In the genomic region with DNA sequence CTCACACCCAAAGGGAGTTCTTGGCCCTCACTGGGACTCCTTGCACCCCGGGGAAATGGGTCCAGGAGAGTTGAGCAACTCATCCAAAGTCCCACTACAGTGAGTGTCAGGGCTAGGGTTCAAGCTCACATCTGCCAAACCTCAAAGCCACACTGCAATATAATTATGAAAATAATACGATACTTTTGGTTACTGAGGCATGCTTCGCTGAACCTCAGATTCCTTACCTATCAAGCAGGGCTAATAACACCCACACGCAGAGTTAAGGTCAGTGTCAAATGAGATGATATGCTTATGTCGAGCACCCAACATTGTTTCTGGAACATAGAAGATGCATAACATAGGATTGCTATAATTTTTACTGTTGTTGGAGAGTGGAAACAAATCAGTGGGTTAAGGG, we compare ENCODE assay signal across 17 cellular contexts.
"Had no signal": no experiment of that assay in that cellular context is flagged by ENCODE, and none has a peak within 500 bp of the region (broad histone marks: within the 10 kb centered on the region; RNA-seq: fewer than 3 reads in every experiment).

No MANE protein-coding gene starts in this region.

- H3K27ac ChIP-seq: neutrophil, SJCRH30 had no signal

- H3K9me3 ChIP-seq: breast epithelium, left ventricle myocardium inferior, neutrophil, SJCRH30 had no signal

- DNase-seq: activated CD4-positive, alpha-beta T cell treated with anti-CD3 and anti-CD28 coated beads for 36 hours; activated CD8-positive, alpha-beta T cell treated with anti-CD3 and anti-CD28 coated beads for 36 hours; activated gamma-delta T cell; activated naive CD8-positive, alpha-beta T cell treated with anti-CD3 and anti-CD28 coated beads for 36 hours; activated T-cell treated with anti-CD3 and anti-CD28 coated beads, Interleukin-2, amount 50 U/mL, for 48 hours; erythroblast; hippocampal formation; left ventricle myocardium inferior; natural killer cell; posterior cingulate gyrus; SJCRH30; stimulated activated naive CD8-positive, alpha-beta T cell treated with anti-CD3 and anti-CD28 coated beads, Interleukin-15, amount 100 ng/mL, for 72 hours; T-helper 2 cell had no signal

- H3K27ac Mint-ChIP-seq: activated CD4-positive, alpha-beta T cell treated with anti-CD3 and anti-CD28 coated beads for 36 hours; activated CD8-positive, alpha-beta T cell treated with anti-CD3 and anti-CD28 coated beads for 36 hours; activated naive CD8-positive, alpha-beta T cell treated with anti-CD3 and anti-CD28 coated beads for 36 hours; memory B cell; natural killer cell; stimulated activated naive CD8-positive, alpha-beta T cell treated with anti-CD3 and anti-CD28 coated beads, Interleukin-15, amount 100 ng/mL, for 72 hours had no signal

- H3K4me3 Mint-ChIP-seq: activated CD4-positive, alpha-beta T cell treated with anti-CD3 and anti-CD28 coated beads for 36 hours; activated CD8-positive, alpha-beta T cell treated with anti-CD3 and anti-CD28 coated beads for 36 hours; activated naive CD8-positive, alpha-beta T cell treated with anti-CD3 and anti-CD28 coated beads for 36 hours; memory B cell; natural killer cell; stimulated activated naive CD8-positive, alpha-beta T cell treated with anti-CD3 and anti-CD28 coated beads, Interleukin-15, amount 100 ng/mL, for 72 hours; type B pancreatic cell had no signal

- H3K36me3 Mint-ChIP-seq: activated naive CD8-positive, alpha-beta T cell treated with anti-CD3 and anti-CD28 coated beads for 36 hours; memory B cell; natural killer cell; type B pancreatic cell had no signal

- H3K9me3 Mint-ChIP-seq: activated CD8-positive, alpha-beta T cell treated with anti-CD3 and anti-CD28 coated beads for 36 hours; activated naive CD8-positive, alpha-beta T cell treated with anti-CD3 and anti-CD28 coated beads for 36 hours; memory B cell; natural killer cell; stimulated activated naive CD8-positive, alpha-beta T cell treated with anti-CD3 and anti-CD28 coated beads, Interleukin-15, amount 100 ng/mL, for 72 hours; type B pancreatic cell had no signal

- ATAC-seq: activated CD4-positive, alpha-beta T cell treated with anti-CD3 and anti-CD28 coated beads for 36 hours; activated CD8-positive, alpha-beta T cell treated with anti-CD3 and anti-CD28 coated beads for 36 hours; natural killer cell; stimulated activated naive CD8-positive, alpha-beta T cell treated with anti-CD3 and anti-CD28 coated beads, Interleukin-15, amount 100 ng/mL, for 72 hours had no signal

- H3K36me3 ChIP-seq: breast epithelium, left ventricle myocardium inferior, neutrophil, SJCRH30 had no signal

- H3K4me1 ChIP-seq: breast epithelium, left ventricle myocardium inferior had no signal

- H3K4me3 ChIP-seq: breast epithelium, left ventricle myocardium inferior, SJCRH30 had no signal

- H3K27me3 ChIP-seq: breast epithelium, neutrophil had no signal

- H3K27me3 Mint-ChIP-seq: activated CD4-positive, alpha-beta T cell treated with anti-CD3 and anti-CD28 coated beads for 36 hours; activated CD8-positive, alpha-beta T cell treated with anti-CD3 and anti-CD28 coated beads for 36 hours; activated naive CD8-positive, alpha-beta T cell treated with anti-CD3 and anti-CD28 coated beads for 36 hours; stimulated activated naive CD8-positive, alpha-beta T cell treated with anti-CD3 and anti-CD28 coated beads, Interleukin-15, amount 100 ng/mL, for 72 hours; type B pancreatic cell had no signal

- H3K4me1 Mint-ChIP-seq: activated CD4-positive, alpha-beta T cell treated with anti-CD3 and anti-CD28 coated beads for 36 hours; activated naive CD8-positive, alpha-beta T cell treated with anti-CD3 and anti-CD28 coated beads for 36 hours; memory B cell; natural killer cell; stimulated activated naive CD8-positive, alpha-beta T cell treated with anti-CD3 and anti-CD28 coated beads, Interleukin-15, amount 100 ng/mL, for 72 hours had no signal
